In the genomic region with DNA sequence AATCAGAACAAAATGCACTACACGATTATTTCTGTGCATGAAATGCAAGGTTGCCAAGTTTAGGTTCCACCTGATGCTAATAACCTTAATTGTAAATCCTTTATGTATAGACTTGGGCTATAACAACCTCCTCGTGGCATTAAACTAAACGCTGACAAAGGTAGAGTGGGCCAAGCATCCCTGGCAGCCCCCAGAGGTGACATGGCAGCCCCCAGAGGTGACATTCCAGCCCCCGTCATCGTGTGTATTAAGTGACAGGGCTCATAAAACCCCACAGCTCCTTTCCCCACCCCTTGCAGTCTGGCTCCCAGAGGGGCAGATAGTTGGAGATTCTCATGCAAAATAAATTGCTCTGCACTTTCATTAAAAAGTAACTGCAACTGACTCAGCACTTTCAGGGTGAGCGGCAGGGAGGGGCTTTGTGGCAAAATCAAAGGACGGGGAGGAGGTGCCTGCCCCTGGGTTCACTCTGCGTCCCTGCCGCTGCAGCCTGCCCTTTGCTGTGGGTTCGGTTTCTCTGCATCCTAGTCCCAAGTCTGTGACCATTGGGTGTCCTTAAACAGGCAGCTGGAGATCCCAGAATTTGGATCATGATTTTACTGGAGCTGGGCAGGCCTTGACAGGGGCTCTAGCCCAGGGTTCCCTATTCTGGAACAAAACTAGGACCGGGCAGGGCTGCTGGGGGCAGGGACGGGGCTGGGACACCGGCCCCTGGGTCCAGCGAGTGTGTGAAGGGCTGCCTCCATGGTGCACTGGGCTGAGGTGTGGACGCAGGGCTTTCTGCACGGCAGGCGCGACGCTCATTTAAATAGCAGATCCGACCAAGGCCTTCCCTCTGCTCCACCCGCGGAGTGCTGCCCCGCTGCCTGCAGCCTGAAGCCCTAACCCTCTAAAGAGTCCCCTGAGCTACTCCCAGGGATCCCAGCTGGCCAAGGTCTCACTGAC, we compare ENCODE assay signal across 1 cellular context.
A peak's percentile ranks its signal among the peaks of the same experiment; 100 is the strongest.
TF ChIP-seq lines count a peak whose summit lies in the region.

No MANE protein-coding gene starts in this region.

TF ChIP-seq in WTC11, 78 proteins besides CTCF, POLR2A, EP300 and RAD21:
- TF ChIP-seq, protein P1, sequence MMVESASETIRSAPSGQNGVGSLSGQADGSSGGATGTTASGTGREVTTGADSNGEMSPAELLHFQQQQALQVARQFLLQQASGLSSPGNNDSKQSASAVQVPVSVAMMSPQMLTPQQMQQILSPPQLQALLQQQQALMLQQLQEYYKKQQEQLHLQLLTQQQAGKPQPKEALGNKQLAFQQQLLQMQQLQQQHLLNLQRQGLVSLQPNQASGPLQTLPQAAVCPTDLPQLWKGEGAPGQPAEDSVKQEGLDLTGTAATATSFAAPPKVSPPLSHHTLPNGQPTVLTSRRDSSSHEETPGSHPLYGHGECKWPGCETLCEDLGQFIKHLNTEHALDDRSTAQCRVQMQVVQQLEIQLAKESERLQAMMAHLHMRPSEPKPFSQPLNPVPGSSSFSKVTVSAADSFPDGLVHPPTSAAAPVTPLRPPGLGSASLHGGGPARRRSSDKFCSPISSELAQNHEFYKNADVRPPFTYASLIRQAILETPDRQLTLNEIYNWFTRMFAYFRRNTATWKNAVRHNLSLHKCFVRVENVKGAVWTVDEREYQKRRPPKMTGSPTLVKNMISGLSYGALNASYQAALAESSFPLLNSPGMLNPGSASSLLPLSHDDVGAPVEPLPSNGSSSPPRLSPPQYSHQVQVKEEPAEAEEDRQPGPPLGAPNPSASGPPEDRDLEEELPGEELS (CRISPR knock-in tag; IDR thresholded peaks at IDR 0.05) = no peak
- TF ChIP-seq, protein P2, sequence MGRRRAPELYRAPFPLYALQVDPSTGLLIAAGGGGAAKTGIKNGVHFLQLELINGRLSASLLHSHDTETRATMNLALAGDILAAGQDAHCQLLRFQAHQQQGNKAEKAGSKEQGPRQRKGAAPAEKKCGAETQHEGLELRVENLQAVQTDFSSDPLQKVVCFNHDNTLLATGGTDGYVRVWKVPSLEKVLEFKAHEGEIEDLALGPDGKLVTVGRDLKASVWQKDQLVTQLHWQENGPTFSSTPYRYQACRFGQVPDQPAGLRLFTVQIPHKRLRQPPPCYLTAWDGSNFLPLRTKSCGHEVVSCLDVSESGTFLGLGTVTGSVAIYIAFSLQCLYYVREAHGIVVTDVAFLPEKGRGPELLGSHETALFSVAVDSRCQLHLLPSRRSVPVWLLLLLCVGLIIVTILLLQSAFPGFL (CRISPR knock-in tag; IDR thresholded peaks at IDR 0.05; ENCODE audit: borderline replicate concordance) = no peak
- TF ChIP-seq, protein P3, sequence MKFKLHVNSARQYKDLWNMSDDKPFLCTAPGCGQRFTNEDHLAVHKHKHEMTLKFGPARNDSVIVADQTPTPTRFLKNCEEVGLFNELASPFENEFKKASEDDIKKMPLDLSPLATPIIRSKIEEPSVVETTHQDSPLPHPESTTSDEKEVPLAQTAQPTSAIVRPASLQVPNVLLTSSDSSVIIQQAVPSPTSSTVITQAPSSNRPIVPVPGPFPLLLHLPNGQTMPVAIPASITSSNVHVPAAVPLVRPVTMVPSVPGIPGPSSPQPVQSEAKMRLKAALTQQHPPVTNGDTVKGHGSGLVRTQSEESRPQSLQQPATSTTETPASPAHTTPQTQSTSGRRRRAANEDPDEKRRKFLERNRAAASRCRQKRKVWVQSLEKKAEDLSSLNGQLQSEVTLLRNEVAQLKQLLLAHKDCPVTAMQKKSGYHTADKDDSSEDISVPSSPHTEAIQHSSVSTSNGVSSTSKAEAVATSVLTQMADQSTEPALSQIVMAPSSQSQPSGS (CRISPR knock-in tag; IDR thresholded peaks at IDR 0.05; ENCODE audit: borderline replicate concordance, low read depth) = no peak
- peak; percentile 94 for TF ChIP-seq NFE2L1 (CRISPR knock-in tag; IDR thresholded peaks at IDR 0.05)
- TF ChIP-seq ZNF263 (CRISPR knock-in tag; IDR thresholded peaks at IDR 0.05; ENCODE audit: low read depth) = no peak
- TF ChIP-seq, protein P4, sequence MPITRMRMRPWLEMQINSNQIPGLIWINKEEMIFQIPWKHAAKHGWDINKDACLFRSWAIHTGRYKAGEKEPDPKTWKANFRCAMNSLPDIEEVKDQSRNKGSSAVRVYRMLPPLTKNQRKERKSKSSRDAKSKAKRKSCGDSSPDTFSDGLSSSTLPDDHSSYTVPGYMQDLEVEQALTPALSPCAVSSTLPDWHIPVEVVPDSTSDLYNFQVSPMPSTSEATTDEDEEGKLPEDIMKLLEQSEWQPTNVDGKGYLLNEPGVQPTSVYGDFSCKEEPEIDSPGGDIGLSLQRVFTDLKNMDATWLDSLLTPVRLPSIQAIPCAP (CRISPR knock-in tag; IDR thresholded peaks at IDR 0.05) = no peak
- TF ChIP-seq TCF7 (CRISPR knock-in tag; IDR thresholded peaks at IDR 0.05; ENCODE audit: low read depth) = no peak
- no peak for TF ChIP-seq PRRX2 (CRISPR knock-in tag; IDR thresholded peaks at IDR 0.05)
- TF ChIP-seq ETV6 (CRISPR knock-in tag; IDR thresholded peaks at IDR 0.05) = 0 out of 2 replicates have a peak, but pooled peaks have one; percentile 11
- TF ChIP-seq, protein P5, sequence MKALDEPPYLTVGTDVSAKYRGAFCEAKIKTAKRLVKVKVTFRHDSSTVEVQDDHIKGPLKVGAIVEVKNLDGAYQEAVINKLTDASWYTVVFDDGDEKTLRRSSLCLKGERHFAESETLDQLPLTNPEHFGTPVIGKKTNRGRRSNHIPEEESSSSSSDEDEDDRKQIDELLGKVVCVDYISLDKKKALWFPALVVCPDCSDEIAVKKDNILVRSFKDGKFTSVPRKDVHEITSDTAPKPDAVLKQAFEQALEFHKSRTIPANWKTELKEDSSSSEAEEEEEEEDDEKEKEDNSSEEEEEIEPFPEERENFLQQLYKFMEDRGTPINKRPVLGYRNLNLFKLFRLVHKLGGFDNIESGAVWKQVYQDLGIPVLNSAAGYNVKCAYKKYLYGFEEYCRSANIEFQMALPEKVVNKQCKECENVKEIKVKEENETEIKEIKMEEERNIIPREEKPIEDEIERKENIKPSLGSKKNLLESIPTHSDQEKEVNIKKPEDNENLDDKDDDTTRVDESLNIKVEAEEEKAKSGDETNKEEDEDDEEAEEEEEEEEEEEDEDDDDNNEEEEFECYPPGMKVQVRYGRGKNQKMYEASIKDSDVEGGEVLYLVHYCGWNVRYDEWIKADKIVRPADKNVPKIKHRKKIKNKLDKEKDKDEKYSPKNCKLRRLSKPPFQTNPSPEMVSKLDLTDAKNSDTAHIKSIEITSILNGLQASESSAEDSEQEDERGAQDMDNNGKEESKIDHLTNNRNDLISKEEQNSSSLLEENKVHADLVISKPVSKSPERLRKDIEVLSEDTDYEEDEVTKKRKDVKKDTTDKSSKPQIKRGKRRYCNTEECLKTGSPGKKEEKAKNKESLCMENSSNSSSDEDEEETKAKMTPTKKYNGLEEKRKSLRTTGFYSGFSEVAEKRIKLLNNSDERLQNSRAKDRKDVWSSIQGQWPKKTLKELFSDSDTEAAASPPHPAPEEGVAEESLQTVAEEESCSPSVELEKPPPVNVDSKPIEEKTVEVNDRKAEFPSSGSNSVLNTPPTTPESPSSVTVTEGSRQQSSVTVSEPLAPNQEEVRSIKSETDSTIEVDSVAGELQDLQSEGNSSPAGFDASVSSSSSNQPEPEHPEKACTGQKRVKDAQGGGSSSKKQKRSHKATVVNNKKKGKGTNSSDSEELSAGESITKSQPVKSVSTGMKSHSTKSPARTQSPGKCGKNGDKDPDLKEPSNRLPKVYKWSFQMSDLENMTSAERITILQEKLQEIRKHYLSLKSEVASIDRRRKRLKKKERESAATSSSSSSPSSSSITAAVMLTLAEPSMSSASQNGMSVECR (CRISPR knock-in tag; IDR thresholded peaks at IDR 0.05; ENCODE audit: borderline replicate concordance) = no peak
